In genomic region chr1:202643397-202644218, GRCh38 we compare ENCODE assay signal across 8 cellular contexts.
DNase-seq lines count a peak whose midpoint lies in the region; ATAC-seq and TF ChIP-seq lines count a peak whose summit lies in the region.

No MANE protein-coding gene starts in this region.

- H3K4me1 ChIP-seq in right lobe of liver (peaks cover 0 to 11% (median 0%) of the 10 kb centered on the region in 4 donors), tibial nerve (peaks cover 0 to 26% (median 19%) of the 10 kb centered on the region in 4 donors)

- TF ChIP-seq POLR2A in right lobe of liver (IDR thresholded peaks at IDR 0.05) (no peak), tibial nerve (IDR thresholded peaks at IDR 0.05) (no peak)

- no peaks in the 10 kb centered on the region for H3K36me3 ChIP-seq in right lobe of liver
- H3K36me3 ChIP-seq in tibial nerve: no peaks in the 10 kb centered on the region

- intact Hi-C loops in right lobe of liver (cut with DNase I): no loop called here

- no peak for TF ChIP-seq EP300 in tibial nerve (IDR thresholded peaks at IDR 0.05)

- H3K9me3 Mint-ChIP-seq in activated naive CD8-positive, alpha-beta T cell treated with anti-CD3 and anti-CD28 coated beads, Interleukin-2, amount 10 ng/mL, durations not matched to agents 7 days and 5 days: no peaks in the 10 kb centered on the region

- H3K9me3 ChIP-seq in right lobe of liver: no peaks in the 10 kb centered on the region
- H3K9me3 ChIP-seq in tibial nerve: no peaks in the 10 kb centered on the region

- H3K27me3 ChIP-seq in right lobe of liver (peaks cover 0 to 13% of the 10 kb centered on the region in 2 donors), tibial nerve (peaks cover 2 to 84% of the 10 kb centered on the region in 2 donors)

- no peak overlapping the region for H3K27ac ChIP-seq in right lobe of liver
- no peak overlapping the region for H3K27ac ChIP-seq in tibial nerve

- peaks cover 90% of the 10 kb centered on the region for H3K27me3 Mint-ChIP-seq in activated naive CD8-positive, alpha-beta T cell treated with anti-CD3 and anti-CD28 coated beads, Interleukin-2, amount 10 ng/mL, durations not matched to agents 7 days and 5 days

- peak; percentile 34 for ATAC-seq in activated naive CD8-positive, alpha-beta T cell treated with anti-CD3 and anti-CD28 coated beads, Interleukin-2, amount 10 ng/mL, durations not matched to agents 7 days and 5 days (ENCODE audit: low read depth)
- peak; percentile 8 to 42 (median 36) for ATAC-seq in right lobe of liver
- ATAC-seq in HG03565 (IDR thresholded peaks at IDR 0.05; ENCODE audit: unreplicated experiment): no peak
- ATAC-seq in HG02885 (IDR thresholded peaks at IDR 0.05; ENCODE audit: poor library complexity, unreplicated experiment): no peak

- H3K4me3 Mint-ChIP-seq in activated naive CD8-positive, alpha-beta T cell treated with anti-CD3 and anti-CD28 coated beads, Interleukin-2, amount 10 ng/mL, durations not matched to agents 7 days and 5 days: peak overlapping the region; percentile 61

- 2% methylated on average over 51 of the region's 55 CpGs for WGBS in right lobe of liver (ENCODE audit: insufficient coverage, low coverage, low lambda C conversion rate, missing lambda C conversion rate)
- WGBS in tibial nerve, 2 donors: 1% methylated on average over 54 to 55 of the region's 55 CpGs

- POLR2A ChIA-PET in activated naive CD8-positive, alpha-beta T cell treated with anti-CD3 and anti-CD28 coated beads, Interleukin-2, amount 10 ng/mL, durations not matched to agents 7 days and 5 days (lab: Charles Lee): no interaction called here

- H3K27ac Mint-ChIP-seq in activated naive CD8-positive, alpha-beta T cell treated with anti-CD3 and anti-CD28 coated beads, Interleukin-2, amount 10 ng/mL, durations not matched to agents 7 days and 5 days: no peak overlapping the region

- TF ChIP-seq CTCF in right lobe of liver (IDR thresholded peaks at IDR 0.05) (no peak), tibial nerve (IDR thresholded peaks at IDR 0.05) (no peak)

- peak; percentile 21 for DNase-seq in activated CD8-positive, alpha-beta memory T cell treated with anti-CD3 and anti-CD28 coated beads, Interleukin-2, amount 50 U/mL, for 4 hours
- no peak for DNase-seq in activated CD8-positive, alpha-beta memory T cell treated with anti-CD3 and anti-CD28 coated beads for 24 hours
- peak; percentile 46 for DNase-seq in activated naive CD8-positive, alpha-beta T cell treated with anti-CD3 and anti-CD28 coated beads, Interleukin-2, amount 10 ng/mL, durations not matched to agents 7 days and 5 days
- DNase-seq in right lobe of liver: no peak
- DNase-seq in tibial nerve (ENCODE audit: low spot score in 2 of 2): no peak
- no peak for DNase-seq in activated CD4-positive, CD25-positive, alpha-beta regulatory T cell (lab: John Stamatoyannopoulos, UW)

- H3K4me3 ChIP-seq in right lobe of liver (no peak overlapping the region), tibial nerve (peak overlapping the region in 3 of 4 donors; percentile 32 to 45 (median 43))

- peaks cover 9% of the 10 kb centered on the region for H3K4me1 Mint-ChIP-seq in activated naive CD8-positive, alpha-beta T cell treated with anti-CD3 and anti-CD28 coated beads, Interleukin-2, amount 10 ng/mL, durations not matched to agents 7 days and 5 days

- H3K36me3 Mint-ChIP-seq in activated naive CD8-positive, alpha-beta T cell treated with anti-CD3 and anti-CD28 coated beads, Interleukin-2, amount 10 ng/mL, durations not matched to agents 7 days and 5 days: no peaks in the 10 kb centered on the region

Comparison
In these comparisons a context has a peak if more than half of its experiments do, and no peak if none do; other contexts are left out.
1. DNase-seq: peak in activated CD8-positive, alpha-beta memory T cell treated with anti-CD3 and anti-CD28 coated beads, Interleukin-2, amount 50 U/mL, for 4 hours (single experiment) and activated naive CD8-positive, alpha-beta T cell treated with anti-CD3 and anti-CD28 coated beads, Interleukin-2, amount 10 ng/mL, durations not matched to agents 7 days and 5 days (single experiment); none in activated CD8-positive, alpha-beta memory T cell treated with anti-CD3 and anti-CD28 coated beads for 24 hours (single experiment), right lobe of liver (0 of 3), tibial nerve (0 of 2) and activated CD4-positive, CD25-positive, alpha-beta regulatory T cell (0 of 4).
2. ATAC-seq: peak in activated naive CD8-positive, alpha-beta T cell treated with anti-CD3 and anti-CD28 coated beads, Interleukin-2, amount 10 ng/mL, durations not matched to agents 7 days and 5 days (single experiment) and right lobe of liver (4 of 4); none in HG03565 (single experiment) and HG02885 (single experiment).
3. H3K4me3 ChIP-seq: peak in tibial nerve (3 of 4); none in right lobe of liver (0 of 3).